ENCODE assay signal across 7 cellular contexts in the genomic region with DNA sequence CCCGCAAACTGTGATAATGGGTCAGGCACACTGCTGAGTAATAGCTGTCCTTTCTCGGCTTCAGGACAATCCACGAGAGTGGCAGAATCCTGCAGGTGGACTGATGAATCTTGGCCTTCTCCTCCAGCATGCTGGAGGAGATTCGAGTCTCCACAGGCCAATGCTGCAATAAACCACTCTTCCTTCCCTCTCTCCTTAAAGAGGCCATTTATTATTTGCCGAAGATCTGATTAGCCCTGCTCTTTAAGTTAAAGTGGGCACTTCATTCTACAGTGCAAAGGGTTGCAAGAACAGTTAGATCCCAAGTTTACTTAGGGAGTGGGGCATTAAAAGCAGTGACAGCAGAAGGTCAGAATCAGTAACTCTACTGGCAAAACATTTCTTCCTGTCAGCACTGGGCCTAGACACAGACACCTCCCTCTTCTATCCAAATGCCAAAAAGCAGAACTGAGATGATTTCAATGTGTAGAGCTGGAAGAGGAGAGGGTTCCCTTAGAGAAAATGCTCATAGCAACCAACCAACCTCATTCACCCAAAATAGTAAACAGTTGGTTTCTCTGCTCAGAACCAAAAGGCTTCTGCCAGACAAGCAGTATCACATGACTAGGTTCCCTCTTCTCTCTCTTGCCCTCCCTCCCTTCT.
DNase-seq lines count a peak whose midpoint lies in the region; ATAC-seq and TF ChIP-seq lines count a peak whose summit lies in the region.

No MANE protein-coding gene starts in this region.

- H3K36me3 Mint-ChIP-seq in activated CD8-positive, alpha-beta memory T cell treated with anti-CD3 and anti-CD28 coated beads, Interleukin-2, amount 10 ng/mL, durations not matched to agents 7 days and 5 days: peaks cover 4% of the 10 kb centered on the region

- no peak overlapping the region for H3K27ac Mint-ChIP-seq in activated CD8-positive, alpha-beta memory T cell treated with anti-CD3 and anti-CD28 coated beads, Interleukin-2, amount 10 ng/mL, durations not matched to agents 7 days and 5 days

- H3K27me3 Mint-ChIP-seq in activated CD8-positive, alpha-beta memory T cell treated with anti-CD3 and anti-CD28 coated beads, Interleukin-2, amount 10 ng/mL, durations not matched to agents 7 days and 5 days: no peaks in the 10 kb centered on the region

- no peak overlapping the region for H3K4me3 Mint-ChIP-seq in activated CD8-positive, alpha-beta memory T cell treated with anti-CD3 and anti-CD28 coated beads, Interleukin-2, amount 10 ng/mL, durations not matched to agents 7 days and 5 days

- ATAC-seq in HG02588 (IDR thresholded peaks at IDR 0.05; ENCODE audit: unreplicated experiment) (peak; percentile 86), esophagus mucosa (peak; percentile 50)
- no peak for ATAC-seq in activated CD8-positive, alpha-beta memory T cell treated with anti-CD3 and anti-CD28 coated beads, Interleukin-2, amount 10 ng/mL, durations not matched to agents 7 days and 5 days

- peak; percentile 41 for DNase-seq in NCI-H2029 treated with DMSO at 0.1 percent for 48 hours (lab: John Stamatoyannopoulos, UW)
- DNase-seq in pons (ENCODE audit: low spot score): peak; percentile 93
- no peak for DNase-seq in amniotic stem cell (lab: John Stamatoyannopoulos, UW)
- DNase-seq in activated CD8-positive, alpha-beta memory T cell treated with anti-CD3 and anti-CD28 coated beads, Interleukin-2, amount 10 ng/mL, durations not matched to agents 7 days and 5 days: no peak

- CTCF ChIA-PET in activated CD8-positive, alpha-beta memory T cell treated with anti-CD3 and anti-CD28 coated beads, Interleukin-2, amount 10 ng/mL, durations not matched to agents 7 days and 5 days (lab: Charles Lee): interaction anchor here (1.2 to 2.6 kb wide), 2 partner anchors 10 to 56 kb away, joined by 4 to 17 read pairs; no protein-coding TSS in a partner anchor

- TF ChIP-seq POLR2A in GM18526 (IDR thresholded peaks at IDR 0.05; ENCODE audit: extremely low read depth, insufficient read length): peak; percentile 20

- H3K9me3 Mint-ChIP-seq in activated CD8-positive, alpha-beta memory T cell treated with anti-CD3 and anti-CD28 coated beads, Interleukin-2, amount 10 ng/mL, durations not matched to agents 7 days and 5 days (ENCODE audit: low read depth): no peaks in the 10 kb centered on the region

- H3K4me1 Mint-ChIP-seq in activated CD8-positive, alpha-beta memory T cell treated with anti-CD3 and anti-CD28 coated beads, Interleukin-2, amount 10 ng/mL, durations not matched to agents 7 days and 5 days: peaks cover 9% of the 10 kb centered on the region

Comparison
In these comparisons a context has a peak if more than half of its experiments do, and no peak if none do; other contexts are left out.
1. DNase-seq: peak in NCI-H2029 treated with DMSO at 0.1 percent for 48 hours (single experiment) and pons (single experiment); none in amniotic stem cell (single experiment) and activated CD8-positive, alpha-beta memory T cell treated with anti-CD3 and anti-CD28 coated beads, Interleukin-2, amount 10 ng/mL, durations not matched to agents 7 days and 5 days (single experiment).